In the genomic region with DNA sequence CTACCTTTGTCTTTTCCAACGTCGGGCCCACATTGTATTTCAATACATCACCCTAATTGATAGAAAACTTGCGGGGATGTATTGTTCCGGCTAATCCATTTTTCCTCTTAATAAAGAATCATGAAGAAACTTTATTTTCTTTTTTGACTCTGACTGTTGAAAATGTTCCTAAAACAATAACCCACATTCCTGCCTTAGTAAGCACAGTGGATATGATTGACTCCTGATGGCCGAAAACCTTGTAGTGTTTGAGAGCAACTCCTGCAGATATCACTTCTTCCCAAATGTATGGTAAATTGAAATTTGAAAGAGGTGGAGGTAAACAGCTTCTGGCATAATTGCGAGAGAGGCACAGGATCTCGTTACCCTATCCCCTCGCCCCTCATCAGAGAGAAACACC, we compare ENCODE assay signal across 1 cellular context.
TF ChIP-seq lines count a peak whose summit lies in the region.

No MANE protein-coding gene starts in this region.

TF ChIP-seq in WTC11, 78 proteins besides CTCF, POLR2A, EP300 and RAD21:
- no peak for TF ChIP-seq SMAD4 (CRISPR knock-in tag; IDR thresholded peaks at IDR 0.05)
- no peak for TF ChIP-seq SP1 (CRISPR knock-in tag; conservative IDR thresholded peaks at IDR 0.05)
- TF ChIP-seq NR3C1 (CRISPR knock-in tag; conservative IDR thresholded peaks at IDR 0.05; ENCODE audit: low read depth) = no peak
- no peak for TF ChIP-seq NFATC4 (CRISPR knock-in tag; IDR thresholded peaks at IDR 0.05)
- TF ChIP-seq PRRX2 (CRISPR knock-in tag; IDR thresholded peaks at IDR 0.05) = no peak
- TF ChIP-seq AFF4 (CRISPR knock-in tag; IDR thresholded peaks at IDR 0.05; ENCODE audit: borderline replicate concordance) = no peak
- no peak for TF ChIP-seq TEAD1 (CRISPR knock-in tag; IDR thresholded peaks at IDR 0.05)
- TF ChIP-seq ZNF425 (CRISPR knock-in tag; conservative IDR thresholded peaks at IDR 0.05) = no peak
- no peak for TF ChIP-seq SOX15 (CRISPR knock-in tag; IDR thresholded peaks at IDR 0.05)
- TF ChIP-seq, protein P1, sequence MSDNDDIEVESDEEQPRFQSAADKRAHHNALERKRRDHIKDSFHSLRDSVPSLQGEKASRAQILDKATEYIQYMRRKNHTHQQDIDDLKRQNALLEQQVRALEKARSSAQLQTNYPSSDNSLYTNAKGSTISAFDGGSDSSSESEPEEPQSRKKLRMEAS (CRISPR knock-in tag; IDR thresholded peaks at IDR 0.05) = no peak
- TF ChIP-seq ZNF317 (CRISPR knock-in tag; IDR thresholded peaks at IDR 0.05; ENCODE audit: borderline replicate concordance, low read depth) = no peak
- TF ChIP-seq FOXP1 (CRISPR knock-in tag; IDR thresholded peaks at IDR 0.05; ENCODE audit: borderline replicate concordance) = no peak
- TF ChIP-seq, protein P2, sequence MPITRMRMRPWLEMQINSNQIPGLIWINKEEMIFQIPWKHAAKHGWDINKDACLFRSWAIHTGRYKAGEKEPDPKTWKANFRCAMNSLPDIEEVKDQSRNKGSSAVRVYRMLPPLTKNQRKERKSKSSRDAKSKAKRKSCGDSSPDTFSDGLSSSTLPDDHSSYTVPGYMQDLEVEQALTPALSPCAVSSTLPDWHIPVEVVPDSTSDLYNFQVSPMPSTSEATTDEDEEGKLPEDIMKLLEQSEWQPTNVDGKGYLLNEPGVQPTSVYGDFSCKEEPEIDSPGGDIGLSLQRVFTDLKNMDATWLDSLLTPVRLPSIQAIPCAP (CRISPR knock-in tag; IDR thresholded peaks at IDR 0.05) = no peak
- TF ChIP-seq ZNF121 (CRISPR knock-in tag; IDR thresholded peaks at IDR 0.05) = no peak
- no peak for TF ChIP-seq ARID4B (CRISPR knock-in tag; IDR thresholded peaks at IDR 0.05; ENCODE audit: borderline replicate concordance)
- no peak for TF ChIP-seq TEAD4 (CRISPR knock-in tag; IDR thresholded peaks at IDR 0.05)
- no peak for TF ChIP-seq ZNF138 (CRISPR knock-in tag; conservative IDR thresholded peaks at IDR 0.05)
- no peak for TF ChIP-seq TP53 (CRISPR knock-in tag; IDR thresholded peaks at IDR 0.05)
